In genomic region chr5:115402822-115403577, GRCh38 we compare ENCODE assay signal across 26 cellular contexts.
DNase-seq lines count a peak whose midpoint lies in the region; ATAC-seq, FAIRE-seq and TF ChIP-seq lines count a peak whose summit lies in the region.
"Had no signal": no experiment of that assay in that cellular context is flagged by ENCODE, and none has a peak within 500 bp of the region (broad histone marks: within the 10 kb centered on the region; RNA-seq: fewer than 3 reads in every experiment).

No MANE protein-coding gene starts in this region.

- DNase-seq in EH (ENCODE audit: low read depth) (peak; percentile 86), LHCN-M2 (ENCODE audit: low read depth) (peak; percentile 44), bronchial epithelial cell (ENCODE audit: low read depth) (peak; percentile 23), hepatic stellate cell (ENCODE audit: low spot score) (peak; percentile 26), spleen (no peak), Karpas-422 (no peak), DMS53 (lab: John Stamatoyannopoulos, UW) (no peak)
- DNase-seq: activated CD4-positive, alpha-beta T cell treated with anti-CD3 and anti-CD28 coated beads, Interleukin-2, amount 50 U/mL, for 4 hours; activated naive CD4-positive, alpha-beta T cell; aorta; COR-L47; hippocampal formation; Kasumi-1; NCI-H1436; NCI-H2227 treated with DMSO at 0.1 percent for 48 hours; small intestine; stimulated activated CD4-positive, alpha-beta T cell treated with anti-CD3 and anti-CD28 coated beads, Interleukin-4, amount 100 ng/mL, for 4 hours; substantia nigra had no signal

- no peaks in the 10 kb centered on the region for H3K36me3 ChIP-seq in bronchial epithelial cell (ENCODE audit: control insufficient read depth, insufficient read depth, low read length)
- H3K36me3 ChIP-seq in spleen: no peaks in the 10 kb centered on the region
- H3K36me3 ChIP-seq in Karpas-422 (ENCODE audit: insufficient read depth, low read length): no peaks in the 10 kb centered on the region

- WGBS in spleen, 5 donors: 82 to 93% (median 85%) methylated on average over 1 of the region's 1 CpG

- FAIRE-seq in bronchial epithelial cell (lab: Jason Lieb, UNC): no peak
- FAIRE-seq: G401.6, GM12878, keratinocyte, small intestine had no signal

- H3K27ac ChIP-seq in spleen (no peak overlapping the region), Karpas-422 (ENCODE audit: low read length) (no peak overlapping the region)
- H3K27ac ChIP-seq: coronary artery, VCaP had no signal

- H3K9me3 ChIP-seq in spleen: no peaks in the 10 kb centered on the region
- no peaks in the 10 kb centered on the region for H3K9me3 ChIP-seq in Karpas-422 (ENCODE audit: low read length)

- H3K4me3 ChIP-seq in bronchial epithelial cell (ENCODE audit: low read depth, low read length) (no peak overlapping the region), spleen (no peak overlapping the region), Karpas-422 (ENCODE audit: low read length) (no peak overlapping the region)
- H3K4me3 ChIP-seq: coronary artery, GM12878 had no signal

- no peaks in the 10 kb centered on the region for H4K20me1 ChIP-seq in Karpas-422 (ENCODE audit: insufficient read depth, low read depth, low read length)

- no peak for ATAC-seq in HG03175 (IDR thresholded peaks at IDR 0.05; ENCODE audit: unreplicated experiment)
- ATAC-seq: GM12878; natural killer cell treated with Interleukin-12 subunit alpha and Interleukin-12 subunit beta and Interleukin-15 and Interleukin-18, amount 100 ng/mL, for 72 hours; Right ventricle myocardium inferior had no signal

- no peak overlapping the region for H3K9ac ChIP-seq in Karpas-422 (ENCODE audit: low read length)

- no peak for TF ChIP-seq POLR2A in spleen (IDR thresholded peaks at IDR 0.05)

- no peak overlapping the region for H3K4me2 ChIP-seq in Karpas-422 (ENCODE audit: low read depth, low read length, poor library complexity, severe bottlenecking)

- no peaks in the 10 kb centered on the region for H3K9me2 ChIP-seq in Karpas-422 (replicated peaks; ENCODE audit: insufficient read depth, low read length)

- H3K27me3 ChIP-seq in bronchial epithelial cell (ENCODE audit: control insufficient read depth, insufficient read depth, low read length): no peaks in the 10 kb centered on the region
- H3K27me3 ChIP-seq in spleen (replicated peaks in 1 of 7): peaks cover 0 to 5% (median 0%) of the 10 kb centered on the region in 7 donors
- no peaks in the 10 kb centered on the region for H3K27me3 ChIP-seq in Karpas-422 (ENCODE audit: low read length)

- intact Hi-C loops in spleen (cut with DNase I; ENCODE audit: low total_unique reads): no loop called here

- TF ChIP-seq CTCF in bronchial epithelial cell (IDR thresholded peaks at IDR 0.05; ENCODE audit: insufficient read depth, low read length, severe bottlenecking) (no peak), spleen (IDR thresholded peaks at IDR 0.05 in 8 of 11, conservative IDR thresholded peaks at IDR 0.05 in 3 of 11) (no peak)

- no peaks in the 10 kb centered on the region for H3K79me2 ChIP-seq in Karpas-422 (ENCODE audit: low read length)

- H2AFZ ChIP-seq in Karpas-422 (ENCODE audit: low read length): no peak overlapping the region

- H3K4me1 ChIP-seq in spleen (no peaks in the 10 kb centered on the region), Karpas-422 (ENCODE audit: low read length) (no peaks in the 10 kb centered on the region)

Comparison
In these comparisons a context has a peak if more than half of its experiments do, and no peak if none do; other contexts are left out.
1. DNase-seq: peak in EH (single experiment), LHCN-M2 (single experiment), bronchial epithelial cell (single experiment) and hepatic stellate cell (single experiment); none in spleen (single experiment), Karpas-422 (single experiment) and DMS53 (single experiment).